In genomic region chr11:18383388-18384156, GRCh38 we compare ENCODE assay signal across 7 cellular contexts. TPM values are rescaled to one million over a fixed set of nuclear protein-coding genes. Genes with fewer than 3 reads are reported as not detected.
DNase-seq lines count a peak whose midpoint lies in the region; ATAC-seq and TF ChIP-seq lines count a peak whose summit lies in the region.

No MANE protein-coding gene starts in this region.

- H3K23ac ChIP-seq in H9 (ENCODE audit: insufficient read length, low read depth, low read length), result no peak overlapping the region

- H3K4me3 ChIP-seq in lower lobe of right lung, result no peak overlapping the region

- H3K79me1 ChIP-seq in H9 (ENCODE audit: insufficient read depth, low read depth, low read length, poor library complexity, severe bottlenecking), result no peaks in the 10 kb centered on the region

- no peaks in the 10 kb centered on the region for H3K9me3 Mint-ChIP-seq in H9
- H3K9me3 Mint-ChIP-seq in chondrocyte (ENCODE audit: low read depth), result no peaks in the 10 kb centered on the region

- H2BK20ac ChIP-seq in H9 (ENCODE audit: low read depth, low read length, poor library complexity, severe bottlenecking), result no peak overlapping the region

- H3K27me3 ChIP-seq in H9 (ENCODE audit: insufficient read depth, low read length) (no peaks in the 10 kb centered on the region), lower lobe of right lung (ENCODE audit: low read depth) (no peaks in the 10 kb centered on the region)

- no peak overlapping the region for H3K4me2 ChIP-seq in H9 (ENCODE audit: insufficient read depth, insufficient read length, low read length)

- H3K9me3 ChIP-seq in H9 (ENCODE audit: control insufficient read depth, low read depth, low read length) (no peaks in the 10 kb centered on the region), lower lobe of right lung (no peaks in the 10 kb centered on the region)

- no peaks in the 10 kb centered on the region for H3K23me2 ChIP-seq in H9 (ENCODE audit: insufficient read length, low read depth, low read length, poor library complexity, severe bottlenecking)

- no peaks in the 10 kb centered on the region for H4K20me1 ChIP-seq in H9 (ENCODE audit: control insufficient read depth, insufficient read depth, insufficient read length)

- H2AK5ac ChIP-seq in H9 (ENCODE audit: insufficient read length, low read length), result no peak overlapping the region

- no peak overlapping the region for H4K8ac ChIP-seq in H9 (replicated peaks; ENCODE audit: insufficient read length, low read depth, low read length)

- no peak overlapping the region for H3K18ac ChIP-seq in H9 (ENCODE audit: insufficient read length, low read depth, low read length)

- H2BK120ac ChIP-seq in H9 (ENCODE audit: low read depth, low read length, poor library complexity, severe bottlenecking), result no peak overlapping the region

- no peak overlapping the region for H3K4ac ChIP-seq in H9 (ENCODE audit: low read depth, low read length)

- no peak overlapping the region for H3K9ac ChIP-seq in H9 (ENCODE audit: extremely low read depth, insufficient read length, low read length)

- no peak overlapping the region for H3T11ph ChIP-seq in H9 (ENCODE audit: low read length)

- H2AFZ ChIP-seq in H9 (ENCODE audit: low read length), result no peak overlapping the region

- no peak overlapping the region for H2BK5ac ChIP-seq in H9 (ENCODE audit: insufficient read length, low read length)

- no peak overlapping the region for H2BK12ac ChIP-seq in H9 (ENCODE audit: insufficient read length, low read depth, low read length)

- DNase-seq in H9, result peak; percentile 46
- peak; percentile 100 for DNase-seq in M059J (ENCODE audit: low read depth)
- DNase-seq in activated CD4-positive, alpha-beta T cell treated with anti-CD3 and anti-CD28 coated beads for 24 hours (ENCODE audit: low read depth in 2 of 2), result peak; percentile 54 to 66
- no peak for DNase-seq in chondrocyte (ENCODE audit: low spot score)
- peak; percentile 56 for DNase-seq in lower lobe of right lung
- peak; percentile 25 to 42 (median 34) for DNase-seq in stimulated activated CD4-positive, alpha-beta T cell treated with anti-CD3 and anti-CD28 coated beads, TNF-alpha, amount 100 ng/mL, for 1 hour (ENCODE audit: low read depth in 3 of 3, low spot score in 1 of 3)

- H3K27ac ChIP-seq in H9 (ENCODE audit: insufficient read length, low read depth, low read length), result no peak overlapping the region
- peak overlapping the region; percentile 89 for H3K27ac ChIP-seq in lower lobe of right lung

- no peaks in the 10 kb centered on the region for H3K79me2 ChIP-seq in H9 (ENCODE audit: insufficient read depth, low read length)

- no CpG with 5 or more reads among the region's 9 CpGs for WGBS in H9 (ENCODE audit: extremely low coverage, insufficient read length, low lambda C conversion rate)

- H4K91ac ChIP-seq in H9 (ENCODE audit: insufficient read length, low read depth, low read length), result no peak overlapping the region

- H2BK15ac ChIP-seq in H9 (ENCODE audit: low read depth, low read length), result no peak overlapping the region

- no peaks in the 10 kb centered on the region for H3K36me3 ChIP-seq in lower lobe of right lung

- no peak overlapping the region for H3K56ac ChIP-seq in H9 (ENCODE audit: insufficient read length, low read depth, low read length)

- no peak overlapping the region for H3K14ac ChIP-seq in H9 (ENCODE audit: insufficient read depth, low read length)

- H3K36me3 Mint-ChIP-seq in H9 (ENCODE audit: insufficient read depth in 1 of 3, low read depth in 3 of 3) (no peaks in the 10 kb centered on the region), chondrocyte (ENCODE audit: low read depth) (no peaks in the 10 kb centered on the region)

- H3K4me1 Mint-ChIP-seq in H9 (peaks cover 4 to 9% of the 10 kb centered on the region in 2 experiments; a peak in 2 of 4 replicates), chondrocyte (ENCODE audit: low read depth) (peaks cover 45% of the 10 kb centered on the region)

- no peaks in the 10 kb centered on the region; the same call in 1 of the 2 replicates for H3K27me3 Mint-ChIP-seq in H9 (ENCODE audit: low read depth)
- no peaks in the 10 kb centered on the region for H3K27me3 Mint-ChIP-seq in chondrocyte (ENCODE audit: low read depth)

- H4K5ac ChIP-seq in H9 (ENCODE audit: insufficient read length, low read depth, low read length), result no peak overlapping the region

- intact Hi-C loops in lower lobe of right lung (cut with DNase I), result no loop called here

- H3K4me1 ChIP-seq in H9 (ENCODE audit: insufficient read depth, low read length) (no peaks in the 10 kb centered on the region), lower lobe of right lung (peaks cover 27% of the 10 kb centered on the region)

- no peak overlapping the region for H3K4me3 Mint-ChIP-seq in H9
- H3K4me3 Mint-ChIP-seq in chondrocyte (ENCODE audit: unreplicated experiment), result peak overlapping the region; percentile 57

- no peak for TF ChIP-seq CTCF in H9 (conservative IDR thresholded peaks at IDR 0.05)
- no peak for TF ChIP-seq CTCF in chondrocyte (IDR thresholded peaks at IDR 0.05)
- no peak for TF ChIP-seq CTCF in lower lobe of right lung (IDR thresholded peaks at IDR 0.05)

- H3K27ac Mint-ChIP-seq in H9, result no peak overlapping the region
- peak overlapping the region; percentile 100 for H3K27ac Mint-ChIP-seq in chondrocyte (ENCODE audit: unreplicated experiment)

- ATAC-seq in GM18499 (IDR thresholded peaks at IDR 0.05; ENCODE audit: insufficient read depth, unreplicated experiment) (peak; percentile 79), lower lobe of right lung (peak; percentile 92 to 93)

RNA-seq across cellular contexts. Expression of gene LDHA, which starts 10.8 kb away (rescaled TPM):
- 717 and 720 TPM in 2 replicates for total RNA-seq in H9 (2021)
- 1,651 and 2,272 TPM in 2 replicates for total RNA-seq in M059J (2014; rRNA removed; shearing (Covaris generic))
- total RNA-seq in chondrocyte, result 427 to 1,078 TPM (median 1,049 TPM) in 3 replicates
- 251 TPM for total RNA-seq in lower lobe of right lung

RNA-seq across cellular contexts. Expression of gene LDHC, which starts 28.5 kb away (rescaled TPM):
- total RNA-seq in H9 (2021) (0.94 and 1.6 TPM in 2 replicates), chondrocyte (0.26 to 0.62 TPM (median 0.48 TPM) in 3 replicates), lower lobe of right lung (not detected)
- total RNA-seq in M059J (2014; rRNA removed; shearing (Covaris generic)), result not detected in 2 replicates
